Comparison of ENCODE assay signal across 12 cellular contexts in the genomic region with DNA sequence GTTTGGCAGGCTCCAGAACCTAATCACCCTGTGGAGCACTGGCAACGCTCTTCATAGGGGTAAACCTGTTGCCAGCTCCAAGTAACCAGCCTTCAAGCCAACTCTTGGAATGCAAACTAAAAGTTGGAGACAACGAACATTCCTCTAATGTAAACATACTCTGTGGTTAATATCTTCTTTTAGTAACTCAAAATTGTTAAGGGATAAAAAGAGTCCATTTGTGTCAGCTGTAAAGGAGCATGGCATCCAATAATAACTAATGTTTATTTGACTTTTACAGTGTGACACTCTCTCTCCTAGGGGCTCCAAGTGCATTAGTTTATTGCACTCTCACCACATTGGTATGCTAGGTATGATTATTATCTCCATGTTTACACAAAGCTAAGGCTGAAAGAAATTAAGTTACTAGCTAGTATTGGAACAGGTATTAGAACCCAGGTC. TPM values are rescaled to one million over a fixed set of nuclear protein-coding genes. Genes with fewer than 3 reads are reported as not detected.
DNase-seq lines count a peak whose midpoint lies in the region; ATAC-seq and TF ChIP-seq lines count a peak whose summit lies in the region.
"Had no signal": no experiment of that assay in that cellular context is flagged by ENCODE, and none has a peak within 500 bp of the region (broad histone marks: within the 10 kb centered on the region; RNA-seq: fewer than 3 reads in every experiment).

No MANE protein-coding gene starts in this region.

- POLR2A ChIA-PET in SK-N-SH (lab: Yijun Ruan, JAX): no interaction called here

- WGBS in SK-N-SH (ENCODE audit: low lambda C conversion rate): 83% methylated on average over 2 of the region's 2 CpGs

- TF ChIP-seq EP300 in SK-N-SH (IDR thresholded peaks at IDR 0.05; ENCODE audit: borderline replicate concordance in 1 of 2, low read depth in 1 of 2, low read length in 1 of 2): no peak

- H3F3A ChIP-seq in SK-N-SH (replicated peaks; ENCODE audit: insufficient read depth) (peaks cover 3% of the 10 kb centered on the region), MM.1S (ENCODE audit: insufficient read depth, low read length) (no peaks in the 10 kb centered on the region)

- H3K4me1 ChIP-seq in SK-N-SH (ENCODE audit: control insufficient read depth in 1 of 2, insufficient read depth in 2 of 2, low read depth in 1 of 2, low read length in 1 of 2) (peaks cover 13 to 31% of the 10 kb centered on the region in 2 experiments; a peak in 3 of 4 replicates), MM.1S (ENCODE audit: low read length) (no peaks in the 10 kb centered on the region; the same call in 1 of the 2 replicates)

- in situ Hi-C loops in KBM-7 (cut with MboI; ENCODE audit: low pct_unique_long_range_greater_than_20kb, low sequenced_read_pairs): no loop called here

- DNase-seq in 8988T (peak; percentile 58), HFF-Myc (ENCODE audit: extremely low read depth, low read depth) (peak; percentile 61), SK-N-SH (no peak), fibroblast of pulmonary artery (ENCODE audit: low read depth) (peak; percentile 8), KG1 (lab: John Stamatoyannopoulos, UW) (no peak), MM.1S (no peak), KBM-7 (no peak)
- DNase-seq in activated naive CD4-positive, alpha-beta T cell treated with anti-CD3 and anti-CD28 coated beads, Interleukin-2, amount 50 U/mL, for 72 hours (ENCODE audit: low spot score in 2 of 2): no peak
- DNase-seq: activated T-cell treated with anti-CD3 and anti-CD28 coated beads, Interleukin-2, amount 50 U/mL, for 48 hours; NCI-H187; occipital lobe; tibial artery had no signal

- H4K20me1 ChIP-seq in SK-N-SH (ENCODE audit: insufficient read depth) (no peaks in the 10 kb centered on the region), MM.1S (ENCODE audit: insufficient read depth, low read length) (no peaks in the 10 kb centered on the region)

- H2AFZ ChIP-seq in SK-N-SH (ENCODE audit: low read depth) (no peak overlapping the region), MM.1S (ENCODE audit: low read length) (no peak overlapping the region)

- no peaks in the 10 kb centered on the region for H3K79me2 ChIP-seq in SK-N-SH (ENCODE audit: insufficient read depth)
- H3K79me2 ChIP-seq in MM.1S (ENCODE audit: low read length): no peaks in the 10 kb centered on the region

- TF ChIP-seq RAD21 in SK-N-SH (IDR thresholded peaks at IDR 0.05; ENCODE audit: low read length): no peak

- H3K27ac ChIP-seq in SK-N-SH (ENCODE audit: low read depth in 2 of 2, low read length in 1 of 2) (no peak overlapping the region), MM.1S (ENCODE audit: low read length) (no peak overlapping the region)
- H3K27ac ChIP-seq: tibial artery had no signal

- no peak overlapping the region for H3K27ac Mint-ChIP-seq in activated naive CD4-positive, alpha-beta T cell treated with anti-CD3 and anti-CD28 coated beads, Interleukin-2, amount 50 U/mL, for 72 hours

- no peaks in the 10 kb centered on the region for H3K9me2 ChIP-seq in SK-N-SH
- H3K9me2 ChIP-seq in MM.1S (replicated peaks; ENCODE audit: insufficient read depth, low read length): no peaks in the 10 kb centered on the region

- H3K4me2 ChIP-seq in SK-N-SH (no peak overlapping the region), MM.1S (ENCODE audit: low read depth, low read length) (no peak overlapping the region)

- H3K9me3 Mint-ChIP-seq in activated naive CD4-positive, alpha-beta T cell treated with anti-CD3 and anti-CD28 coated beads, Interleukin-2, amount 50 U/mL, for 72 hours: no peaks in the 10 kb centered on the region

- CTCF ChIA-PET in SK-N-SH (lab: Yijun Ruan, JAX): interaction anchor here (1.1 to 1.3 kb wide), 3 partner anchors 30 to 114 kb away, joined by 3 to 4 read pairs (median 4); no protein-coding TSS in a partner anchor

- no peaks in the 10 kb centered on the region for H3K9me3 ChIP-seq in SK-N-SH
- H3K9me3 ChIP-seq in MM.1S (replicated peaks; ENCODE audit: insufficient read depth, low read length): no peaks in the 10 kb centered on the region
- H3K9me3 ChIP-seq: tibial artery had no signal

- H3K27me3 ChIP-seq in SK-N-SH (ENCODE audit: insufficient read depth) (no peaks in the 10 kb centered on the region), MM.1S (replicated peaks; ENCODE audit: insufficient read depth, low read length) (peaks cover 6% of the 10 kb centered on the region)
- H3K27me3 ChIP-seq: tibial artery had no signal

- TF ChIP-seq CTCF in HFF-Myc (IDR thresholded peaks at IDR 0.05; ENCODE audit: low read depth, low read length, missing control alignments) (no peak), SK-N-SH (IDR thresholded peaks at IDR 0.05) (no peak), fibroblast of pulmonary artery (IDR thresholded peaks at IDR 0.05; ENCODE audit: low read length, missing control alignments) (no peak), MM.1S (IDR thresholded peaks at IDR 0.05; ENCODE audit: low read length) (no peak)

- no peak overlapping the region for H3K4me3 ChIP-seq in HFF-Myc (replicated peaks; ENCODE audit: low read depth, low read length)
- no peak overlapping the region for H3K4me3 ChIP-seq in SK-N-SH (ENCODE audit: low read depth in 2 of 2, low read length in 1 of 2)
- no peak overlapping the region for H3K4me3 ChIP-seq in fibroblast of pulmonary artery (replicated peaks; ENCODE audit: low read depth, low read length)
- no peak overlapping the region for H3K4me3 ChIP-seq in MM.1S (ENCODE audit: low read length)
- H3K4me3 ChIP-seq: tibial artery had no signal

- H3K36me3 Mint-ChIP-seq in activated naive CD4-positive, alpha-beta T cell treated with anti-CD3 and anti-CD28 coated beads, Interleukin-2, amount 50 U/mL, for 72 hours: no peaks in the 10 kb centered on the region

- H3K9ac ChIP-seq in SK-N-SH: no peak overlapping the region
- H3K9ac ChIP-seq in MM.1S (ENCODE audit: low read length): no peak overlapping the region

- H3K36me3 ChIP-seq in SK-N-SH (replicated peaks in 1 of 2; ENCODE audit: control insufficient read depth in 1 of 2, insufficient read depth in 2 of 2, low read length in 1 of 2) (no peaks in the 10 kb centered on the region), MM.1S (replicated peaks; ENCODE audit: insufficient read depth, low read length) (no peaks in the 10 kb centered on the region)
- H3K36me3 ChIP-seq: tibial artery had no signal

- no peak for ATAC-seq in activated naive CD4-positive, alpha-beta T cell treated with anti-CD3 and anti-CD28 coated beads, Interleukin-2, amount 50 U/mL, for 72 hours

TF ChIP-seq in SK-N-SH, 30 proteins besides CTCF, POLR2A, EP300 and RAD21:
- TF ChIP-seq TAF1 (IDR thresholded peaks at IDR 0.05; ENCODE audit: borderline replicate concordance, low read depth, low read length) (no peak), FOXJ3 (CRISPR knock-in tag; IDR thresholded peaks at IDR 0.05) (no peak), TCF12 (IDR thresholded peaks at IDR 0.05) (peak; percentile 21; the same call in 1 of the 2 replicates), FOSL2 (IDR thresholded peaks at IDR 0.05; ENCODE audit: borderline replicate concordance, low read depth) (peak; percentile 7; the same call in 1 of the 2 replicates)
- TF ChIP-seq, protein P1, sequence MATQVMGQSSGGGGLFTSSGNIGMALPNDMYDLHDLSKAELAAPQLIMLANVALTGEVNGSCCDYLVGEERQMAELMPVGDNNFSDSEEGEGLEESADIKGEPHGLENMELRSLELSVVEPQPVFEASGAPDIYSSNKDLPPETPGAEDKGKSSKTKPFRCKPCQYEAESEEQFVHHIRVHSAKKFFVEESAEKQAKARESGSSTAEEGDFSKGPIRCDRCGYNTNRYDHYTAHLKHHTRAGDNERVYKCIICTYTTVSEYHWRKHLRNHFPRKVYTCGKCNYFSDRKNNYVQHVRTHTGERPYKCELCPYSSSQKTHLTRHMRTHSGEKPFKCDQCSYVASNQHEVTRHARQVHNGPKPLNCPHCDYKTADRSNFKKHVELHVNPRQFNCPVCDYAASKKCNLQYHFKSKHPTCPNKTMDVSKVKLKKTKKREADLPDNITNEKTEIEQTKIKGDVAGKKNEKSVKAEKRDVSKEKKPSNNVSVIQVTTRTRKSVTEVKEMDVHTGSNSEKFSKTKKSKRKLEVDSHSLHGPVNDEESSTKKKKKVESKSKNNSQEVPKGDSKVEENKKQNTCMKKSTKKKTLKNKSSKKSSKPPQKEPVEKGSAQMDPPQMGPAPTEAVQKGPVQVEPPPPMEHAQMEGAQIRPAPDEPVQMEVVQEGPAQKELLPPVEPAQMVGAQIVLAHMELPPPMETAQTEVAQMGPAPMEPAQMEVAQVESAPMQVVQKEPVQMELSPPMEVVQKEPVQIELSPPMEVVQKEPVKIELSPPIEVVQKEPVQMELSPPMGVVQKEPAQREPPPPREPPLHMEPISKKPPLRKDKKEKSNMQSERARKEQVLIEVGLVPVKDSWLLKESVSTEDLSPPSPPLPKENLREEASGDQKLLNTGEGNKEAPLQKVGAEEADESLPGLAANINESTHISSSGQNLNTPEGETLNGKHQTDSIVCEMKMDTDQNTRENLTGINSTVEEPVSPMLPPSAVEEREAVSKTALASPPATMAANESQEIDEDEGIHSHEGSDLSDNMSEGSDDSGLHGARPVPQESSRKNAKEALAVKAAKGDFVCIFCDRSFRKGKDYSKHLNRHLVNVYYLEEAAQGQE (IDR thresholded peaks at IDR 0.05; ENCODE audit: low read depth, low read length): no peak
TF ChIP-seq in SK-N-SH: peak in this region for 2.

RNA-seq across cellular contexts. Expression of a gene that starts 31.0 kb away (rescaled TPM):
- polyA plus RNA-seq in SK-N-SH (2012; rRNA removed): 10.7 and 11.7 TPM in 2 replicates
- polyA plus RNA-seq in SK-N-SH (2012; cell fraction: cytosol; rRNA removed): 8.5 and 11.1 TPM in 2 replicates
- polyA plus RNA-seq in SK-N-SH (2012; cell fraction: nucleus; rRNA removed): 8.1 and 12.3 TPM in 2 replicates
- total RNA-seq in activated naive CD4-positive, alpha-beta T cell treated with anti-CD3 and anti-CD28 coated beads, Interleukin-2, amount 50 U/mL, for 72 hours: 1 to 10 TPM in 1 of 2 donors, under 1 TPM in 1; 0.25 to 1.2 TPM

Comparison
In these comparisons a context has a peak if more than half of its experiments do, and no peak if none do; other contexts are left out.
1. DNase-seq: peak in 8988T (single experiment), HFF-Myc (single experiment) and fibroblast of pulmonary artery (single experiment); none in SK-N-SH (single experiment), activated naive CD4-positive, alpha-beta T cell treated with anti-CD3 and anti-CD28 coated beads, Interleukin-2, amount 50 U/mL, for 72 hours (0 of 2), KG1 (single experiment), MM.1S (single experiment) and KBM-7 (single experiment).